ENCODE assay signal across 1 cellular context in the genomic region with DNA sequence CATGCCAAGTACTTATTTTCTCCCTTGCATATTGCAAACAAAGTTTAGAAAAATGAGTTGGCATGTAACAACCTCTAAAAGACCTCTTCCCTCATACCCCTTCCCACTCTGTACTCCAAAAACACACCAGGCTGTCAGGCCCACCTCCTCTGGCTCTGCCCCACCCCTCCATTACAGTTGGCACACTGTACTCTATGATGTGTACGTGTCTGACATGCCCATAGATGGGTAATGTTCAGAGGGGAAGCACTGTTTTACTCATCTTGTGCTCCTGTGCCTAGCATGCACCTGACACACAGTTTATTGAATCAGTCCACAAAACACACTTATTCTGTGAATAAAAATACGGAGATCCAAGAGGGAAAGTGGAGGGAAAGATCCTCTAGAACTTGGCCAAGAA.
TF ChIP-seq lines count a peak whose summit lies in the region.

No MANE protein-coding gene starts in this region.

TF ChIP-seq in HepG2, 621 proteins besides CTCF, POLR2A, EP300 and RAD21 (continued from another document):
- TF ChIP-seq, protein P1, sequence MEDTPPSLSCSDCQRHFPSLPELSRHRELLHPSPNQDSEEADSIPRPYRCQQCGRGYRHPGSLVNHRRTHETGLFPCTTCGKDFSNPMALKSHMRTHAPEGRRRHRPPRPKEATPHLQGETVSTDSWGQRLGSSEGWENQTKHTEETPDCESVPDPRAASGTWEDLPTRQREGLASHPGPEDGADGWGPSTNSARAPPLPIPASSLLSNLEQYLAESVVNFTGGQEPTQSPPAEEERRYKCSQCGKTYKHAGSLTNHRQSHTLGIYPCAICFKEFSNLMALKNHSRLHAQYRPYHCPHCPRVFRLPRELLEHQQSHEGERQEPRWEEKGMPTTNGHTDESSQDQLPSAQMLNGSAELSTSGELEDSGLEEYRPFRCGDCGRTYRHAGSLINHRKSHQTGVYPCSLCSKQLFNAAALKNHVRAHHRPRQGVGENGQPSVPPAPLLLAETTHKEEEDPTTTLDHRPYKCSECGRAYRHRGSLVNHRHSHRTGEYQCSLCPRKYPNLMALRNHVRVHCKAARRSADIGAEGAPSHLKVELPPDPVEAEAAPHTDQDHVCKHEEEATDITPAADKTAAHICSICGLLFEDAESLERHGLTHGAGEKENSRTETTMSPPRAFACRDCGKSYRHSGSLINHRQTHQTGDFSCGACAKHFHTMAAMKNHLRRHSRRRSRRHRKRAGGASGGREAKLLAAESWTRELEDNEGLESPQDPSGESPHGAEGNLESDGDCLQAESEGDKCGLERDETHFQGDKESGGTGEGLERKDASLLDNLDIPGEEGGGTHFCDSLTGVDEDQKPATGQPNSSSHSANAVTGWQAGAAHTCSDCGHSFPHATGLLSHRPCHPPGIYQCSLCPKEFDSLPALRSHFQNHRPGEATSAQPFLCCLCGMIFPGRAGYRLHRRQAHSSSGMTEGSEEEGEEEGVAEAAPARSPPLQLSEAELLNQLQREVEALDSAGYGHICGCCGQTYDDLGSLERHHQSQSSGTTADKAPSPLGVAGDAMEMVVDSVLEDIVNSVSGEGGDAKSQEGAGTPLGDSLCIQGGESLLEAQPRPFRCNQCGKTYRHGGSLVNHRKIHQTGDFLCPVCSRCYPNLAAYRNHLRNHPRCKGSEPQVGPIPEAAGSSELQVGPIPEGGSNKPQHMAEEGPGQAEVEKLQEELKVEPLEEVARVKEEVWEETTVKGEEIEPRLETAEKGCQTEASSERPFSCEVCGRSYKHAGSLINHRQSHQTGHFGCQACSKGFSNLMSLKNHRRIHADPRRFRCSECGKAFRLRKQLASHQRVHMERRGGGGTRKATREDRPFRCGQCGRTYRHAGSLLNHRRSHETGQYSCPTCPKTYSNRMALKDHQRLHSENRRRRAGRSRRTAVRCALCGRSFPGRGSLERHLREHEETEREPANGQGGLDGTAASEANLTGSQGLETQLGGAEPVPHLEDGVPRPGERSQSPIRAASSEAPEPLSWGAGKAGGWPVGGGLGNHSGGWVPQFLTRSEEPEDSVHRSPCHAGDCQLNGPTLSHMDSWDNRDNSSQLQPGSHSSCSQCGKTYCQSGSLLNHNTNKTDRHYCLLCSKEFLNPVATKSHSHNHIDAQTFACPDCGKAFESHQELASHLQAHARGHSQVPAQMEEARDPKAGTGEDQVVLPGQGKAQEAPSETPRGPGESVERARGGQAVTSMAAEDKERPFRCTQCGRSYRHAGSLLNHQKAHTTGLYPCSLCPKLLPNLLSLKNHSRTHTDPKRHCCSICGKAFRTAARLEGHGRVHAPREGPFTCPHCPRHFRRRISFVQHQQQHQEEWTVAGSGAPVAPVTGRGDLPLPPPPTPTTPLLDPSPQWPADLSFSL (CRISPR knock-in tag; IDR thresholded peaks at IDR 0.05) = no peak
- TF ChIP-seq GMEB2 (CRISPR knock-in tag; IDR thresholded peaks at IDR 0.05; ENCODE audit: low read depth) = no peak
